8 cellular contexts compared by ENCODE assay signal in genomic region chrX:71095971-71096701, GRCh38. TPM values are rescaled to one million over a fixed set of nuclear protein-coding genes. Genes with fewer than 3 reads are reported as not detected.
A peak's percentile ranks its signal among the peaks of the same experiment; 100 is the strongest.
DNase-seq lines count a peak whose midpoint lies in the region; ATAC-seq and TF ChIP-seq lines count a peak whose summit lies in the region.

No MANE protein-coding gene starts in this region.

- peak overlapping the region; percentile 10 for H2AFZ ChIP-seq in hepatocyte

- peak overlapping the region; percentile 91 for H3K4me2 ChIP-seq in hepatocyte

- TF ChIP-seq EP300 in sigmoid colon (IDR thresholded peaks at IDR 0.05): no peak

- no peaks in the 10 kb centered on the region for H3K27me3 Mint-ChIP-seq in Caco-2 (ENCODE audit: insufficient read depth, unreplicated experiment)

- TSS peak; percentile 91 for BruUV-seq in Caco-2 (replicated peaks; lab: Mats Ljungman, UMichigan)

- H3K36me3 ChIP-seq in Caco-2 (ENCODE audit: control insufficient read depth, insufficient read depth, low read length) (no peaks in the 10 kb centered on the region), hepatocyte (replicated peaks; ENCODE audit: insufficient read depth, low read depth) (no peaks in the 10 kb centered on the region), sigmoid colon (no peaks in the 10 kb centered on the region)

- H3K36me3 Mint-ChIP-seq in Caco-2 (ENCODE audit: insufficient read depth, unreplicated experiment): no peaks in the 10 kb centered on the region

- H3K4me3 Mint-ChIP-seq in Caco-2 (ENCODE audit: unreplicated experiment): peak overlapping the region; percentile 91

- peak; percentile 10 for ATAC-seq in GM21360 (IDR thresholded peaks at IDR 0.05; ENCODE audit: unreplicated experiment)

- 40% methylated on average over 20 of the region's 41 CpGs for WGBS in hepatocyte (ENCODE audit: low lambda C conversion rate, missing lambda C conversion rate)
- 0 to 1% methylated on average over 41 of the region's 41 CpGs for WGBS in sigmoid colon, 2 donors

- TF ChIP-seq CTCF in Caco-2 (IDR thresholded peaks at IDR 0.05; ENCODE audit: insufficient read depth in 1 of 2, low read depth in 1 of 2, low read length in 1 of 2, severe bottlenecking in 1 of 2, unreplicated experiment in 1 of 2): no peak
- no peak for TF ChIP-seq CTCF in hepatocyte (IDR thresholded peaks at IDR 0.05; ENCODE audit: poor library complexity)
- no peak for TF ChIP-seq CTCF in sigmoid colon (IDR thresholded peaks at IDR 0.05)

- H3K4me3 ChIP-seq in Caco-2 (ENCODE audit: low read depth, low read length) (peak overlapping the region; percentile 66), hepatocyte (peak overlapping the region; percentile 43), sigmoid colon (peak overlapping the region; percentile 43 to 62 (median 57))

- no peaks in the 10 kb centered on the region for H3K9me3 Mint-ChIP-seq in Caco-2 (ENCODE audit: unreplicated experiment)

- intact Hi-C loops in Caco-2 (cut with micrococcal nuclease; ENCODE audit: unreplicated experiment): loop anchor here (1.0 to 10.0 kb wide), 2 partner anchors 83 to 101 kb away; no protein-coding TSS in a partner anchor
- intact Hi-C loops in sigmoid colon (cut with DNase I): no loop called here

- POLR2A ChIA-PET in Caco-2 (lab: Charles Lee): no interaction called here

- H3K27ac ChIP-seq in hepatocyte: peak overlapping the region; percentile 65
- H3K27ac ChIP-seq in sigmoid colon: peak overlapping the region; percentile 74 to 78 (median 75)

- no peaks in the 10 kb centered on the region for H3K9me3 ChIP-seq in Caco-2
- no peaks in the 10 kb centered on the region for H3K9me3 ChIP-seq in hepatocyte (ENCODE audit: low read depth)
- H3K9me3 ChIP-seq in sigmoid colon: no peaks in the 10 kb centered on the region

- H3K79me2 ChIP-seq in hepatocyte: no peaks in the 10 kb centered on the region

- no peaks in the 10 kb centered on the region for H3K4me1 ChIP-seq in Caco-2
- peaks cover 8% of the 10 kb centered on the region for H3K4me1 ChIP-seq in hepatocyte (ENCODE audit: insufficient read depth)
- peaks cover 0 to 22% (median 10%) of the 10 kb centered on the region in 4 donors for H3K4me1 ChIP-seq in sigmoid colon

- no peak for TF ChIP-seq POLR2A in sigmoid colon (IDR thresholded peaks at IDR 0.05)

- H4K20me1 ChIP-seq in hepatocyte (ENCODE audit: insufficient read depth, poor library complexity, severe bottlenecking): no peaks in the 10 kb centered on the region

- no peaks in the 10 kb centered on the region for H3K4me1 Mint-ChIP-seq in Caco-2 (ENCODE audit: low read depth, unreplicated experiment)

- H3K27ac Mint-ChIP-seq in Caco-2 (ENCODE audit: unreplicated experiment): peak overlapping the region; percentile 57

- H3K27me3 ChIP-seq in Caco-2 (replicated peaks; ENCODE audit: control insufficient read depth, insufficient read depth, low read length) (no peaks in the 10 kb centered on the region), hepatocyte (no peaks in the 10 kb centered on the region), sigmoid colon (no peaks in the 10 kb centered on the region)

- H3K9me2 ChIP-seq in hepatocyte (replicated peaks; ENCODE audit: insufficient read depth): no peaks in the 10 kb centered on the region

- DNase-seq in Caco-2: no peak
- peak; percentile 45 for DNase-seq in NCI-H1105 treated with DMSO at 0.1 percent for 48 hours (lab: John Stamatoyannopoulos, UW)
- DNase-seq in activated naive CD8-positive, alpha-beta T cell treated with anti-CD3 and anti-CD28 coated beads, Interleukin-2, amount 50 U/mL, for 16 hours (ENCODE audit: low read depth, low spot score): peak; percentile 24
- no peak for DNase-seq in hepatocyte (ENCODE audit: low spot score)
- no peak for DNase-seq in sigmoid colon
- no peak for DNase-seq in stimulated activated CD8-positive, alpha-beta memory T cell treated with anti-CD3 and anti-CD28 coated beads, Interleukin-4, amount 100 ng/mL, for 48 hours
- DNase-seq in cortex of kidney (lab: John Stamatoyannopoulos, UW): no peak

- CTCF ChIA-PET in Caco-2 (lab: Charles Lee): interaction anchor here (0.9 kb wide), 1 partner anchor 28 kb away, joined by 3 read pairs; the partner anchor contains the start of gene SNX12

RNA-seq across cellular contexts. Expression of gene FOXO4, which starts 0.5 kb away (rescaled TPM):
- total RNA-seq in Caco-2 (2022) (13.7 and 17.4 TPM in 2 replicates), hepatocyte (9.7 and 10.8 TPM in 2 replicates), sigmoid colon (10 to 100 TPM; 22.1 to 34.6 (median 26.2) TPM)
- polyA plus RNA-seq in hepatocyte (3.5 and 6.3 TPM in 2 replicates), sigmoid colon (10 to 100 TPM; 14.7 to 27.3 (median 19.2) TPM)

RNA-seq across cellular contexts. Expression of gene CXorf65, which starts 10.4 kb away (rescaled TPM):
- total RNA-seq in Caco-2 (2022) (1.5 TPM in 1 of 2 replicates, not detected in the other), hepatocyte (not detected in 2 replicates), sigmoid colon (not detected)
- polyA plus RNA-seq in hepatocyte (not detected in 2 replicates), sigmoid colon (1 to 10 TPM in 1 of 3 donors, not detected in 2; 3.4 TPM)

RNA-seq across cellular contexts. Expression of gene IL2RG, which starts 15.2 kb away (rescaled TPM):
- total RNA-seq in Caco-2 (2022) (5.1 and 9.6 TPM in 2 replicates), hepatocyte (7.1 and 14.1 TPM in 2 replicates), sigmoid colon (1 to 10 TPM in 3 of 4 donors, not detected in 1; 1.7 to 8.1 (median 3.2) TPM)
- polyA plus RNA-seq in hepatocyte (11.2 and 13.5 TPM in 2 replicates), sigmoid colon (10 to 100 TPM; 14.4 to 90.1 (median 39.1) TPM)

RNA-seq across cellular contexts. Expression of gene MED12, which starts 22.3 kb away (rescaled TPM):
- 44.1 and 55.4 TPM in 2 replicates for total RNA-seq in Caco-2 (2022)
- total RNA-seq in hepatocyte: 24.9 and 32.7 TPM in 2 replicates
- 12.9 and 15.7 TPM in 2 replicates for polyA plus RNA-seq in hepatocyte
- total RNA-seq in sigmoid colon: 10 to 100 TPM; 15.6 to 27.6 (median 24.4) TPM
- 10 to 100 TPM in 2 of 3 donors, 1 to 10 TPM in 1; 4.9 to 17.4 (median 16.1) TPM for polyA plus RNA-seq in sigmoid colon

RNA-seq across cellular contexts. Expression of gene SNX12, which starts 28.0 kb away (rescaled TPM):
- total RNA-seq in Caco-2 (2022): 88.0 and 89.0 TPM in 2 replicates
- 61.0 and 68.8 TPM in 2 replicates for total RNA-seq in hepatocyte
- polyA plus RNA-seq in hepatocyte: 7.5 and 8.3 TPM in 2 replicates
- 10 to 100 TPM; 27.6 to 47.4 (median 38.6) TPM for total RNA-seq in sigmoid colon
- 10 to 100 TPM; 40.6 to 66.1 (median 52.7) TPM for polyA plus RNA-seq in sigmoid colon

Comparison
In these comparisons a context has a peak if more than half of its experiments do, and no peak if none do; other contexts are left out.
1. DNase-seq: peak in NCI-H1105 treated with DMSO at 0.1 percent for 48 hours (single experiment) and activated naive CD8-positive, alpha-beta T cell treated with anti-CD3 and anti-CD28 coated beads, Interleukin-2, amount 50 U/mL, for 16 hours (single experiment); none in Caco-2 (0 of 2), hepatocyte (single experiment), sigmoid colon (single experiment), stimulated activated CD8-positive, alpha-beta memory T cell treated with anti-CD3 and anti-CD28 coated beads, Interleukin-4, amount 100 ng/mL, for 48 hours (single experiment) and cortex of kidney (single experiment).
2. Peak in every context shown above with its lines, with median percentiles within 50 percentile points of each other: H3K4me3 ChIP-seq.